Comparison of ENCODE assay signal across 11 cellular contexts in genomic region chr12:106987846-106988245, GRCh38. TPM values are rescaled to one million over a fixed set of nuclear protein-coding genes. Genes with fewer than 3 reads are reported as not detected.
DNase-seq lines count a peak whose midpoint lies in the region; ATAC-seq, FAIRE-seq and TF ChIP-seq lines count a peak whose summit lies in the region.
"Had no signal": no experiment of that assay in that cellular context is flagged by ENCODE, and none has a peak within 500 bp of the region (broad histone marks: within the 10 kb centered on the region; RNA-seq: fewer than 3 reads in every experiment).

No MANE protein-coding gene starts in this region.

- ATAC-seq in Right ventricle myocardium inferior (no peak), left cardiac atrium (no peak), memory B cell (ENCODE audit: low read depth) (no peak)

- no peak for TF ChIP-seq EP300 in transverse colon (IDR thresholded peaks at IDR 0.05; ENCODE audit: low read depth)

- H3K27me3 ChIP-seq in transverse colon = no peaks in the 10 kb centered on the region

- no peaks in the 10 kb centered on the region for H3K9me3 ChIP-seq in transverse colon

- peaks cover 22% of the 10 kb centered on the region for H3K36me3 Mint-ChIP-seq in activated naive CD8-positive, alpha-beta T cell
- H3K36me3 Mint-ChIP-seq in memory B cell = peaks cover 10% of the 10 kb centered on the region

- peaks cover 42% of the 10 kb centered on the region for H3K4me1 Mint-ChIP-seq in activated naive CD8-positive, alpha-beta T cell (ENCODE audit: low read depth)
- H3K4me1 Mint-ChIP-seq in memory B cell = peaks cover 13% of the 10 kb centered on the region

- peak overlapping the region; percentile 88 to 92 (median 90) for H3K27ac ChIP-seq in transverse colon

- intact Hi-C loops in Right ventricle myocardium inferior (cut with DNase I) = loop anchor here (1.0 kb wide), 2 partner anchors 32 to 105 kb away; partner anchors contain the start of gene CRY1
- intact Hi-C loops in left cardiac atrium (cut with DNase I) = loop anchor here in 1 of 2 donors (5.0 kb wide), 1 partner anchor 104 kb away; the partner anchor contains the start of gene CRY1
- intact Hi-C loops in transverse colon (cut with DNase I; ENCODE audit: low total_unique reads) = no loop called here

- DNase-seq in Right ventricle myocardium inferior (ENCODE audit: missing footprints) = peak; percentile 72
- no peak for DNase-seq in left cardiac atrium
- DNase-seq in memory B cell (ENCODE audit: low spot score in 2 of 2) = no peak
- DNase-seq in transverse colon = no peak
- DNase-seq in effector CD4-positive, alpha-beta T cell = no peak
- DNase-seq in cerebellar cortex (ENCODE audit: low spot score) = no peak
- no peak for DNase-seq in HTR-8/SVneo (ENCODE audit: insufficient read length, low spot score)
- DNase-seq: effector CD8-positive, alpha-beta T cell; NCI-H2029 treated with DMSO at 0.1 percent for 48 hours had no signal

- H3K4me3 Mint-ChIP-seq in activated naive CD8-positive, alpha-beta T cell = peak overlapping the region; percentile 94
- peak overlapping the region; percentile 96 for H3K4me3 Mint-ChIP-seq in memory B cell

- H3K9me3 Mint-ChIP-seq in activated naive CD8-positive, alpha-beta T cell (ENCODE audit: low read depth) = peaks cover 8% of the 10 kb centered on the region
- peaks cover 2% of the 10 kb centered on the region for H3K9me3 Mint-ChIP-seq in memory B cell

- H3K4me3 ChIP-seq in transverse colon = no peak overlapping the region

- peaks cover 5 to 30% (median 17%) of the 10 kb centered on the region in 4 donors for H3K4me1 ChIP-seq in transverse colon

- in situ Hi-C loops in transverse colon (cut with MboI; ENCODE audit: low pct_ligation_motif_present in 1 of 4, low pct_unique_long_range_greater_than_20kb in 1 of 4, low sequenced_read_pairs in 3 of 4) = no loop called here

- WGBS in transverse colon (ENCODE audit: low coverage in 1 of 2), 2 donors = 40 to 57% methylated on average over 1 to 6 of the region's 6 CpGs

- TF ChIP-seq CTCF in transverse colon (IDR thresholded peaks at IDR 0.05) = no peak

- H3K27me3 Mint-ChIP-seq in activated naive CD8-positive, alpha-beta T cell = no peaks in the 10 kb centered on the region
- peaks cover 2% of the 10 kb centered on the region for H3K27me3 Mint-ChIP-seq in memory B cell

- no peak for TF ChIP-seq POLR2A in transverse colon (IDR thresholded peaks at IDR 0.05)

- H3K36me3 ChIP-seq in transverse colon = no peaks in the 10 kb centered on the region

- no peak for FAIRE-seq in HTR-8/SVneo (lab: Jason Lieb, UNC)
- FAIRE-seq: D721Med had no signal

- peak overlapping the region; percentile 86 for H3K27ac Mint-ChIP-seq in activated naive CD8-positive, alpha-beta T cell
- H3K27ac Mint-ChIP-seq in memory B cell = no peak overlapping the region

RNA-seq across cellular contexts. Expression of gene MTERF2, which starts 0.9 kb away (rescaled TPM):
- 33.1 TPM for total RNA-seq in Right ventricle myocardium inferior
- total RNA-seq in left cardiac atrium = 10 to 100 TPM; 21.2 to 25.2 TPM
- total RNA-seq in transverse colon = 10 to 100 TPM in 1 of 4 donors, 1 to 10 TPM in 3; 3.0 to 14.8 (median 8.7) TPM

RNA-seq across cellular contexts. Expression of gene TMEM263, which starts 32.1 kb away (rescaled TPM):
- total RNA-seq in Right ventricle myocardium inferior (35.8 TPM), left cardiac atrium (10 to 100 TPM; 38.3 to 49.7 TPM), transverse colon (10 to 100 TPM; 13.5 to 34.6 (median 18.7) TPM)
